1 cellular context compared by ENCODE assay signal in the genomic region with DNA sequence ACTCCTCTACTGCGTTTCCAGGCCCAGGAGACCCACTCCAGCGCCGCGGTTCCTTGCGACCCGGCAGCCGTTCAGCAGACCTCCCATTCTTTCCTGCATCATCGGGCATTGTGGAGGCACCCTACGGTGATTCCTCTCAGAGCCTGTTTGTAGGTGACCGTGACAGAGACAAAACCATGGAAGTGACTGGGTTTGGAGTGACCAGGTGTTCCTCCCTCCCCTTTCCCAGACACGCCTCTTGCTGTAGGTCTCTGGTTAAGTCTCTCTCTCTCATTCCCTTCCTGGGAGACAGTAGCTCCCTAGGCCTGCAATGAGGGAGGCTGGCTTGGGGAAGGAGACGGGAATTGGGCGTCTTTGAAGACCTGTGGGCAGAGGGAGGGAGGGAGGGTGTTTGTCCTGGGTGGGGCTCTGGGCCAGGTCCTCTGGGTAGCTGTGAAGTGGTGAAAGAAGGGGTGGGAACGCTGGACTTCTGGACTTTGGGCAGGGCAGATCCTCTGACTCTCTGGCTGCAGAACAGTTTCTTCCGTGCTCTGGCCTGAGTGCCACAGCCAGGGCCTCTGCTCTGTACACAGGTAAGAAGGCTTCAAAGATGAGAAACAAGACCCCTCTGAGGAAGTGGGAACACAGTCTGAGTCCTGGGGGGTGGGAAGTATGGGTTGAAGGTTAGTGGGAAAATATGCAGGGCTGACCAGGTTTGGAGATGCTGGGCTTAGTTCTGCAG.
A peak's percentile ranks its signal among the peaks of the same experiment; 100 is the strongest.
TF ChIP-seq lines count a peak whose summit lies in the region.

No MANE protein-coding gene starts in this region.

TF ChIP-seq in K562, 482 proteins besides CTCF, POLR2A, EP300 and RAD21 (continued from another document and continues in another):
- TF ChIP-seq, protein P1, sequence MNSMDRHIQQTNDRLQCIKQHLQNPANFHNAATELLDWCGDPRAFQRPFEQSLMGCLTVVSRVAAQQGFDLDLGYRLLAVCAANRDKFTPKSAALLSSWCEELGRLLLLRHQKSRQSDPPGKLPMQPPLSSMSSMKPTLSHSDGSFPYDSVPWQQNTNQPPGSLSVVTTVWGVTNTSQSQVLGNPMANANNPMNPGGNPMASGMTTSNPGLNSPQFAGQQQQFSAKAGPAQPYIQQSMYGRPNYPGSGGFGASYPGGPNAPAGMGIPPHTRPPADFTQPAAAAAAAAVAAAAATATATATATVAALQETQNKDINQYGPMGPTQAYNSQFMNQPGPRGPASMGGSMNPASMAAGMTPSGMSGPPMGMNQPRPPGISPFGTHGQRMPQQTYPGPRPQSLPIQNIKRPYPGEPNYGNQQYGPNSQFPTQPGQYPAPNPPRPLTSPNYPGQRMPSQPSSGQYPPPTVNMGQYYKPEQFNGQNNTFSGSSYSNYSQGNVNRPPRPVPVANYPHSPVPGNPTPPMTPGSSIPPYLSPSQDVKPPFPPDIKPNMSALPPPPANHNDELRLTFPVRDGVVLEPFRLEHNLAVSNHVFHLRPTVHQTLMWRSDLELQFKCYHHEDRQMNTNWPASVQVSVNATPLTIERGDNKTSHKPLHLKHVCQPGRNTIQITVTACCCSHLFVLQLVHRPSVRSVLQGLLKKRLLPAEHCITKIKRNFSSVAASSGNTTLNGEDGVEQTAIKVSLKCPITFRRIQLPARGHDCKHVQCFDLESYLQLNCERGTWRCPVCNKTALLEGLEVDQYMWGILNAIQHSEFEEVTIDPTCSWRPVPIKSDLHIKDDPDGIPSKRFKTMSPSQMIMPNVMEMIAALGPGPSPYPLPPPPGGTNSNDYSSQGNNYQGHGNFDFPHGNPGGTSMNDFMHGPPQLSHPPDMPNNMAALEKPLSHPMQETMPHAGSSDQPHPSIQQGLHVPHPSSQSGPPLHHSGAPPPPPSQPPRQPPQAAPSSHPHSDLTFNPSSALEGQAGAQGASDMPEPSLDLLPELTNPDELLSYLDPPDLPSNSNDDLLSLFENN (IDR thresholded peaks at IDR 0.05; ENCODE audit: low read depth in 2 of 2, low read length in 2 of 2) = no peak
- TF ChIP-seq FIP1L1 (IDR thresholded peaks at IDR 0.05; ENCODE audit: low read depth, low read length, poor library complexity, severe bottlenecking) (no peak), IFI16 (CRISPR knock-in tag; IDR thresholded peaks at IDR 0.05) (peak; percentile 51; the same call in 1 of the 2 replicates), CC2D1A (IDR thresholded peaks at IDR 0.05) (no peak), HNRNPLL (IDR thresholded peaks at IDR 0.05; ENCODE audit: low read depth, low read length, poor library complexity, severe bottlenecking) (no peak), DACH1 (IDR thresholded peaks at IDR 0.05; ENCODE audit: partially characterized antibody) (no peak), TRIM28 (IDR thresholded peaks at IDR 0.05) (no peak), MED1 (CRISPR knock-in tag; IDR thresholded peaks at IDR 0.05; ENCODE audit: borderline replicate concordance) (no peak), EWSR1 (IDR thresholded peaks at IDR 0.05; ENCODE audit: borderline replicate concordance, low read depth, partially characterized antibody) (no peak), HDAC2 (IDR thresholded peaks at IDR 0.05) (0 out of 2 replicates have a peak, but pooled peaks have one; percentile 73), ZNF253 (CRISPR knock-in tag; conservative IDR thresholded peaks at IDR 0.05) (no peak), EP400 (IDR thresholded peaks at IDR 0.05) (no peak), SUPT5H (IDR thresholded peaks at IDR 0.05) (peak; percentile 8; the same call in 1 of the 2 replicates), ZNF79 (CRISPR knock-in tag; IDR thresholded peaks at IDR 0.05; ENCODE audit: low read depth) (no peak), BDP1 (IDR thresholded peaks at IDR 0.05; ENCODE audit: insufficient read depth, insufficient read length) (no peak), ZNF140 (CRISPR knock-in tag; IDR thresholded peaks at IDR 0.05) (no peak), RCOR1 (IDR thresholded peaks at IDR 0.05; ENCODE audit: borderline replicate concordance in 1 of 2, low read depth in 2 of 2, low read length in 2 of 2) (no peak), POLR2AphosphoS2 (IDR thresholded peaks at IDR 0.05; ENCODE audit: low read length) (no peak), NR3C1 (CRISPR knock-in tag; IDR thresholded peaks at IDR 0.05) (no peak), SMC3 (conservative IDR thresholded peaks at IDR 0.05; ENCODE audit: insufficient read depth, low read depth, low read length) (no peak), HDGF (IDR thresholded peaks at IDR 0.05) (peak; percentile 78; the same call in 1 of the 2 replicates), ZNF124 (CRISPR knock-in tag; IDR thresholded peaks at IDR 0.05) (no peak), HNRNPH1 (optimal IDR thresholded peaks at IDR 0.05; ENCODE audit: low read depth, low read length) (no peak), PCBP2 (IDR thresholded peaks at IDR 0.05; ENCODE audit: low read depth, low read length, poor library complexity, severe bottlenecking) (no peak), RBM22 (IDR thresholded peaks at IDR 0.05; ENCODE audit: low read depth, low read length, poor library complexity, severe bottlenecking) (no peak), SMARCC2 (IDR thresholded peaks at IDR 0.05; ENCODE audit: low read depth) (no peak), ZBED1 (IDR thresholded peaks at IDR 0.05) (no peak), IRF2 (CRISPR knock-in tag; IDR thresholded peaks at IDR 0.05) (no peak), ZNF311 (CRISPR knock-in tag; IDR thresholded peaks at IDR 0.05) (no peak), ZNF77 (CRISPR knock-in tag; IDR thresholded peaks at IDR 0.05) (no peak), ARNT (IDR thresholded peaks at IDR 0.05) (no peak), ETV6 (IDR thresholded peaks at IDR 0.05; ENCODE audit: borderline replicate concordance in 1 of 2, low read depth in 2 of 2, low read length in 1 of 2) (0 out of 4 replicates have a peak, but pooled peaks of 1 of the 2 experiments have one; percentile 54), ETV6 (CRISPR knock-in tag; IDR thresholded peaks at IDR 0.05; ENCODE audit: borderline replicate concordance) (no peak), NFXL1 (CRISPR knock-in tag; IDR thresholded peaks at IDR 0.05) (no peak), CCAR2 (IDR thresholded peaks at IDR 0.05; ENCODE audit: low read depth, low read length) (no peak)
- TF ChIP-seq, protein P2, sequence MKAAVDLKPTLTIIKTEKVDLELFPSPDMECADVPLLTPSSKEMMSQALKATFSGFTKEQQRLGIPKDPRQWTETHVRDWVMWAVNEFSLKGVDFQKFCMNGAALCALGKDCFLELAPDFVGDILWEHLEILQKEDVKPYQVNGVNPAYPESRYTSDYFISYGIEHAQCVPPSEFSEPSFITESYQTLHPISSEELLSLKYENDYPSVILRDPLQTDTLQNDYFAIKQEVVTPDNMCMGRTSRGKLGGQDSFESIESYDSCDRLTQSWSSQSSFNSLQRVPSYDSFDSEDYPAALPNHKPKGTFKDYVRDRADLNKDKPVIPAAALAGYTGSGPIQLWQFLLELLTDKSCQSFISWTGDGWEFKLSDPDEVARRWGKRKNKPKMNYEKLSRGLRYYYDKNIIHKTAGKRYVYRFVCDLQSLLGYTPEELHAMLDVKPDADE (conservative IDR thresholded peaks at IDR 0.05; ENCODE audit: control insufficient read depth, low read depth, low read length) = peak; percentile 16; the same call in 1 of the 2 replicates
- TF ChIP-seq, protein P3, sequence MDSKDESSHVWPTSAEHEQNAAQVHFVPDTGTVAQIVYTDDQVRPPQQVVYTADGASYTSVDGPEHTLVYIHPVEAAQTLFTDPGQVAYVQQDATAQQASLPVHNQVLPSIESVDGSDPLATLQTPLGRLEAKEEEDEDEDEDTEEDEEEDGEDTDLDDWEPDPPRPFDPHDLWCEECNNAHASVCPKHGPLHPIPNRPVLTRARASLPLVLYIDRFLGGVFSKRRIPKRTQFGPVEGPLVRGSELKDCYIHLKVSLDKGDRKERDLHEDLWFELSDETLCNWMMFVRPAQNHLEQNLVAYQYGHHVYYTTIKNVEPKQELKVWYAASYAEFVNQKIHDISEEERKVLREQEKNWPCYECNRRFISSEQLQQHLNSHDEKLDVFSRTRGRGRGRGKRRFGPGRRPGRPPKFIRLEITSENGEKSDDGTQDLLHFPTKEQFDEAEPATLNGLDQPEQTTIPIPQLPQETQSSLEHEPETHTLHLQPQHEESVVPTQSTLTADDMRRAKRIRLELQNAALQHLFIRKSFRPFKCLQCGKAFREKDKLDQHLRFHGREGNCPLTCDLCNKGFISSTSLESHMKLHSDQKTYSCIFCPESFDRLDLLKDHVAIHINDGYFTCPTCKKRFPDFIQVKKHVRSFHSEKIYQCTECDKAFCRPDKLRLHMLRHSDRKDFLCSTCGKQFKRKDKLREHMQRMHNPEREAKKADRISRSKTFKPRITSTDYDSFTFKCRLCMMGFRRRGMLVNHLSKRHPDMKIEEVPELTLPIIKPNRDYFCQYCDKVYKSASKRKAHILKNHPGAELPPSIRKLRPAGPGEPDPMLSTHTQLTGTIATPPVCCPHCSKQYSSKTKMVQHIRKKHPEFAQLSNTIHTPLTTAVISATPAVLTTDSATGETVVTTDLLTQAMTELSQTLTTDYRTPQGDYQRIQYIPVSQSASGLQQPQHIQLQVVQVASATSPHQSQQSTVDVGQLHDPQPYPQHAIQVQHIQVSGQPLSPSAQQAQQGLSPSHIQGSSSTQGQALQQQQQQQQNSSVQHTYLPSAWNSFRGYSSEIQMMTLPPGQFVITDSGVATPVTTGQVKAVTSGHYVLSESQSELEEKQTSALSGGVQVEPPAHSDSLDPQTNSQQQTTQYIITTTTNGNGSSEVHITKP (IDR thresholded peaks at IDR 0.05; ENCODE audit: partially characterized antibody) = no peak
- TF ChIP-seq, protein P4, sequence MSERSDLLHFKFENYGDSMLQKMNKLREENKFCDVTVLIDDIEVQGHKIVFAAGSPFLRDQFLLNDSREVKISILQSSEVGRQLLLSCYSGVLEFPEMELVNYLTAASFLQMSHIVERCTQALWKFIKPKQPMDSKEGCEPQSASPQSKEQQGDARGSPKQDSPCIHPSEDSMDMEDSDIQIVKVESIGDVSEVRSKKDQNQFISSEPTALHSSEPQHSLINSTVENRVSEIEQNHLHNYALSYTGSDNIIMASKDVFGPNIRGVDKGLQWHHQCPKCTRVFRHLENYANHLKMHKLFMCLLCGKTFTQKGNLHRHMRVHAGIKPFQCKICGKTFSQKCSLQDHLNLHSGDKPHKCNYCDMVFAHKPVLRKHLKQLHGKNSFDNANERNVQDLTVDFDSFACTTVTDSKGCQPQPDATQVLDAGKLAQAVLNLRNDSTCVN (CRISPR knock-in tag; IDR thresholded peaks at IDR 0.05) = no peak
- TF ChIP-seq, protein P5, sequence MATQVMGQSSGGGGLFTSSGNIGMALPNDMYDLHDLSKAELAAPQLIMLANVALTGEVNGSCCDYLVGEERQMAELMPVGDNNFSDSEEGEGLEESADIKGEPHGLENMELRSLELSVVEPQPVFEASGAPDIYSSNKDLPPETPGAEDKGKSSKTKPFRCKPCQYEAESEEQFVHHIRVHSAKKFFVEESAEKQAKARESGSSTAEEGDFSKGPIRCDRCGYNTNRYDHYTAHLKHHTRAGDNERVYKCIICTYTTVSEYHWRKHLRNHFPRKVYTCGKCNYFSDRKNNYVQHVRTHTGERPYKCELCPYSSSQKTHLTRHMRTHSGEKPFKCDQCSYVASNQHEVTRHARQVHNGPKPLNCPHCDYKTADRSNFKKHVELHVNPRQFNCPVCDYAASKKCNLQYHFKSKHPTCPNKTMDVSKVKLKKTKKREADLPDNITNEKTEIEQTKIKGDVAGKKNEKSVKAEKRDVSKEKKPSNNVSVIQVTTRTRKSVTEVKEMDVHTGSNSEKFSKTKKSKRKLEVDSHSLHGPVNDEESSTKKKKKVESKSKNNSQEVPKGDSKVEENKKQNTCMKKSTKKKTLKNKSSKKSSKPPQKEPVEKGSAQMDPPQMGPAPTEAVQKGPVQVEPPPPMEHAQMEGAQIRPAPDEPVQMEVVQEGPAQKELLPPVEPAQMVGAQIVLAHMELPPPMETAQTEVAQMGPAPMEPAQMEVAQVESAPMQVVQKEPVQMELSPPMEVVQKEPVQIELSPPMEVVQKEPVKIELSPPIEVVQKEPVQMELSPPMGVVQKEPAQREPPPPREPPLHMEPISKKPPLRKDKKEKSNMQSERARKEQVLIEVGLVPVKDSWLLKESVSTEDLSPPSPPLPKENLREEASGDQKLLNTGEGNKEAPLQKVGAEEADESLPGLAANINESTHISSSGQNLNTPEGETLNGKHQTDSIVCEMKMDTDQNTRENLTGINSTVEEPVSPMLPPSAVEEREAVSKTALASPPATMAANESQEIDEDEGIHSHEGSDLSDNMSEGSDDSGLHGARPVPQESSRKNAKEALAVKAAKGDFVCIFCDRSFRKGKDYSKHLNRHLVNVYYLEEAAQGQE (CRISPR knock-in tag; IDR thresholded peaks at IDR 0.05; ENCODE audit: low read depth) = no peak
- TF ChIP-seq, protein P6, sequence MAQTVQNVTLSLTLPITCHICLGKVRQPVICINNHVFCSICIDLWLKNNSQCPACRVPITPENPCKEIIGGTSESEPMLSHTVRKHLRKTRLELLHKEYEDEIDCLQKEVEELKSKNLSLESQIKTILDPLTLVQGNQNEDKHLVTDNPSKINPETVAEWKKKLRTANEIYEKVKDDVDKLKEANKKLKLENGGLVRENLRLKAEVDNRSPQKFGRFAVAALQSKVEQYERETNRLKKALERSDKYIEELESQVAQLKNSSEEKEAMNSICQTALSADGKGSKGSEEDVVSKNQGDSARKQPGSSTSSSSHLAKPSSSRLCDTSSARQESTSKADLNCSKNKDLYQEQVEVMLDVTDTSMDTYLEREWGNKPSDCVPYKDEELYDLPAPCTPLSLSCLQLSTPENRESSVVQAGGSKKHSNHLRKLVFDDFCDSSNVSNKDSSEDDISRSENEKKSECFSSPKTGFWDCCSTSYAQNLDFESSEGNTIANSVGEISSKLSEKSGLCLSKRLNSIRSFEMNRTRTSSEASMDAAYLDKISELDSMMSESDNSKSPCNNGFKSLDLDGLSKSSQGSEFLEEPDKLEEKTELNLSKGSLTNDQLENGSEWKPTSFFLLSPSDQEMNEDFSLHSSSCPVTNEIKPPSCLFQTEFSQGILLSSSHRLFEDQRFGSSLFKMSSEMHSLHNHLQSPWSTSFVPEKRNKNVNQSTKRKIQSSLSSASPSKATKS (CRISPR knock-in tag; IDR thresholded peaks at IDR 0.05) = no peak
- TF ChIP-seq, protein P7, sequence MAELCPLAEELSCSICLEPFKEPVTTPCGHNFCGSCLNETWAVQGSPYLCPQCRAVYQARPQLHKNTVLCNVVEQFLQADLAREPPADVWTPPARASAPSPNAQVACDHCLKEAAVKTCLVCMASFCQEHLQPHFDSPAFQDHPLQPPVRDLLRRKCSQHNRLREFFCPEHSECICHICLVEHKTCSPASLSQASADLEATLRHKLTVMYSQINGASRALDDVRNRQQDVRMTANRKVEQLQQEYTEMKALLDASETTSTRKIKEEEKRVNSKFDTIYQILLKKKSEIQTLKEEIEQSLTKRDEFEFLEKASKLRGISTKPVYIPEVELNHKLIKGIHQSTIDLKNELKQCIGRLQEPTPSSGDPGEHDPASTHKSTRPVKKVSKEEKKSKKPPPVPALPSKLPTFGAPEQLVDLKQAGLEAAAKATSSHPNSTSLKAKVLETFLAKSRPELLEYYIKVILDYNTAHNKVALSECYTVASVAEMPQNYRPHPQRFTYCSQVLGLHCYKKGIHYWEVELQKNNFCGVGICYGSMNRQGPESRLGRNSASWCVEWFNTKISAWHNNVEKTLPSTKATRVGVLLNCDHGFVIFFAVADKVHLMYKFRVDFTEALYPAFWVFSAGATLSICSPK (IDR thresholded peaks at IDR 0.05; ENCODE audit: borderline replicate concordance) = no peak
- TF ChIP-seq, protein P8, sequence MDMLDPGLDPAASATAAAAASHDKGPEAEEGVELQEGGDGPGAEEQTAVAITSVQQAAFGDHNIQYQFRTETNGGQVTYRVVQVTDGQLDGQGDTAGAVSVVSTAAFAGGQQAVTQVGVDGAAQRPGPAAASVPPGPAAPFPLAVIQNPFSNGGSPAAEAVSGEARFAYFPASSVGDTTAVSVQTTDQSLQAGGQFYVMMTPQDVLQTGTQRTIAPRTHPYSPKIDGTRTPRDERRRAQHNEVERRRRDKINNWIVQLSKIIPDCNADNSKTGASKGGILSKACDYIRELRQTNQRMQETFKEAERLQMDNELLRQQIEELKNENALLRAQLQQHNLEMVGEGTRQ (CRISPR knock-in tag; IDR thresholded peaks at IDR 0.05) = no peak
